ENCODE assay signal across 2 cellular contexts in genomic region chr16:592518-593306, GRCh38.
TF ChIP-seq lines count a peak whose summit lies in the region.

No MANE protein-coding gene starts in this region.

TF ChIP-seq in IMR-90, 13 proteins besides CTCF, POLR2A, EP300 and RAD21:
- TF ChIP-seq CHD1 (IDR thresholded peaks at IDR 0.05; ENCODE audit: low read depth, low read length) (no peak), CEBPB (IDR thresholded peaks at IDR 0.05; ENCODE audit: low read depth, low read length) (peak; percentile 56), NFE2L2 (IDR thresholded peaks at IDR 0.05; ENCODE audit: low read depth, low read length) (no peak), SMC3 (IDR thresholded peaks at IDR 0.05; ENCODE audit: low read depth, low read length) (no peak)
TF ChIP-seq in IMR-90: peak in this region for 1.

TF ChIP-seq in GM12891, 5 proteins besides CTCF, POLR2A, EP300 and RAD21:
- TF ChIP-seq SPI1 (IDR thresholded peaks at IDR 0.05; ENCODE audit: low read depth, low read length) (no peak), POLR2AphosphoS5 (IDR thresholded peaks at IDR 0.05; ENCODE audit: low read depth, low read length) (no peak), TAF1 (IDR thresholded peaks at IDR 0.05; ENCODE audit: low read depth, low read length) (no peak), PAX5 (IDR thresholded peaks at IDR 0.05; ENCODE audit: insufficient read depth, low read length, severe bottlenecking) (no peak), POU2F2 (IDR thresholded peaks at IDR 0.05; ENCODE audit: low read depth, low read length) (no peak)
